21 cellular contexts compared by ENCODE assay signal in genomic region chr9:125088752-125089151, GRCh38. TPM values are rescaled to one million over a fixed set of nuclear protein-coding genes. Genes with fewer than 3 reads are reported as not detected.
A peak's percentile ranks its signal among the peaks of the same experiment; 100 is the strongest.
DNase-seq lines count a peak whose midpoint lies in the region; ATAC-seq and TF ChIP-seq lines count a peak whose summit lies in the region.
"Had no signal": no experiment of that assay in that cellular context is flagged by ENCODE, and none has a peak within 500 bp of the region (broad histone marks: within the 10 kb centered on the region; RNA-seq: fewer than 3 reads in every experiment).

No MANE protein-coding gene starts in this region.

- WGBS in right cardiac atrium, result 64% methylated on average over 5 of the region's 5 CpGs
- WGBS in psoas muscle, 3 donors, result 23 to 48% (median 40%) methylated on average over 5 of the region's 5 CpGs
- WGBS in endodermal cell (ENCODE audit: insufficient coverage in 1 of 2, insufficient read length in 1 of 2), 2 experiments, result 96% methylated on average over 5 of the region's 5 CpGs; no CpG with 5 or more reads in 1 of the 2 experiments

- no peak overlapping the region for H3K4me3 Mint-ChIP-seq in endodermal cell
- H3K4me3 Mint-ChIP-seq: B cell; CD8-positive, alpha-beta T cell; IgD-negative memory B cell had no signal

- no peak overlapping the region for H3K27ac ChIP-seq in right cardiac atrium (ENCODE audit: low read length)
- H3K27ac ChIP-seq in psoas muscle, result peak overlapping the region; percentile 18
- no peak overlapping the region for H3K27ac ChIP-seq in endodermal cell (ENCODE audit: low read depth, low read length)
- H3K27ac ChIP-seq: 22Rv1, C4-2B, HL-60, KMS-11 had no signal

- no peak overlapping the region for H3K27ac Mint-ChIP-seq in endodermal cell
- H3K27ac Mint-ChIP-seq: B cell; CD8-positive, alpha-beta T cell; IgD-negative memory B cell had no signal

- H3K4me1 ChIP-seq in right cardiac atrium (ENCODE audit: control insufficient read depth, insufficient read depth, low read length) (no peaks in the 10 kb centered on the region), psoas muscle (peaks cover 14% of the 10 kb centered on the region), endodermal cell (ENCODE audit: control insufficient read depth, insufficient read depth, low read length) (no peaks in the 10 kb centered on the region)
- H3K4me1 ChIP-seq: Caco-2 had no signal

- peaks cover 20% of the 10 kb centered on the region for H3K36me3 Mint-ChIP-seq in endodermal cell (ENCODE audit: low read depth)

- peaks cover 9% of the 10 kb centered on the region for H3K9me3 Mint-ChIP-seq in endodermal cell
- H3K9me3 Mint-ChIP-seq: CD8-positive, alpha-beta T cell had no signal

- H3K27me3 Mint-ChIP-seq in endodermal cell (ENCODE audit: insufficient read depth), result no peaks in the 10 kb centered on the region
- H3K27me3 Mint-ChIP-seq: B cell, IgD-negative memory B cell had no signal

- H3K4me3 ChIP-seq in right cardiac atrium (ENCODE audit: low read length) (no peak overlapping the region), psoas muscle (peak overlapping the region; percentile 2), endodermal cell (ENCODE audit: low read length) (no peak overlapping the region)

- peak; percentile 40 to 47 for ATAC-seq in right cardiac atrium
- ATAC-seq in psoas muscle, result peak; percentile 70 to 98 (median 86)
- ATAC-seq in GM18861 (IDR thresholded peaks at IDR 0.05; ENCODE audit: unreplicated experiment), result no peak
- ATAC-seq: CD8-positive, alpha-beta T cell had no signal

- TF ChIP-seq CTCF in psoas muscle (IDR thresholded peaks at IDR 0.05), result no peak
- TF ChIP-seq CTCF in endodermal cell (conservative IDR thresholded peaks at IDR 0.05), result no peak

- H3K36me3 ChIP-seq in psoas muscle (ENCODE audit: insufficient read depth in 1 of 2, low read depth in 1 of 2), result no peaks in the 10 kb centered on the region
- H3K36me3 ChIP-seq in endodermal cell (ENCODE audit: control insufficient read depth, insufficient read depth, low read length), result peaks cover under 1% of the 10 kb centered on the region

- H3K9me3 ChIP-seq in right cardiac atrium (ENCODE audit: control insufficient read depth, low read length) (no peaks in the 10 kb centered on the region), psoas muscle (no peaks in the 10 kb centered on the region), endodermal cell (ENCODE audit: control insufficient read depth, low read length) (no peaks in the 10 kb centered on the region)
- H3K9me3 ChIP-seq: Caco-2 had no signal

- no peaks in the 10 kb centered on the region for H3K4me1 Mint-ChIP-seq in endodermal cell

- H3K9ac ChIP-seq in endodermal cell (ENCODE audit: extremely low read depth, low read length, poor library complexity, severe bottlenecking), result no peak overlapping the region
- H3K9ac ChIP-seq: KMS-11 had no signal

- intact Hi-C loops in right cardiac atrium (cut with DNase I), result no loop called here
- intact Hi-C loops in cardiac septum (cut with DNase I), result no loop called here
- intact Hi-C loops in psoas muscle (cut with DNase I), result no loop called here

- DNase-seq in NOMO-1 treated with DMSO at 0.1 percent for 48 hours (lab: John Stamatoyannopoulos, UW; ENCODE audit: unreplicated experiment) (peak; percentile 40), NOMO-1 treated with dmso at 0.1 percent for 144 hours (lab: John Stamatoyannopoulos, UW; ENCODE audit: unreplicated experiment) (no peak), right cardiac atrium (no peak), cardiac septum (ENCODE audit: low spot score) (no peak), psoas muscle (no peak), endodermal cell (no peak)
- DNase-seq: Caco-2; CD8-positive, alpha-beta T cell; MM.1S; NCI-H1105 treated with DMSO at 0.1 percent for 48 hours; NCI-H146; NCI-H2029; NCI-H446 treated with DMSO at 0.1 percent for 48 hours; NCI-H526 treated with DMSO at 0.1 percent for 48 hours had no signal

- H3K27me3 ChIP-seq in right cardiac atrium (ENCODE audit: control insufficient read depth, insufficient read depth) (no peaks in the 10 kb centered on the region), psoas muscle (ENCODE audit: insufficient read depth in 3 of 3, low read length in 2 of 3) (no peaks in the 10 kb centered on the region), endodermal cell (ENCODE audit: control insufficient read depth, insufficient read depth, low read length, poor library complexity, severe bottlenecking) (no peaks in the 10 kb centered on the region)

RNA-seq across cellular contexts. Expression of gene SCAI, which starts 54.6 kb away (rescaled TPM):
- 1 to 10 TPM; 4.8 to 5.5 (median 4.9) TPM for total RNA-seq in right cardiac atrium
- polyA plus RNA-seq in right cardiac atrium, result 1.9 TPM
- total RNA-seq in cardiac septum, result 4.8 TPM
- 1 to 10 TPM; 1.8 to 5.2 (median 3.4) TPM for total RNA-seq in psoas muscle
- 1 to 10 TPM in 1 of 3 donors, under 1 TPM in 2; 0.39 to 1.5 (median 0.80) TPM for polyA plus RNA-seq in psoas muscle
- total RNA-seq in endodermal cell, result 10 to 100 TPM; 22.9 to 34.7 TPM
- 10.9 TPM for polyA plus RNA-seq in endodermal cell (2013, experiment 1 of 2)
- polyA plus RNA-seq in endodermal cell (2013, experiment 2 of 2), result 12.0 TPM
